In the genomic region with DNA sequence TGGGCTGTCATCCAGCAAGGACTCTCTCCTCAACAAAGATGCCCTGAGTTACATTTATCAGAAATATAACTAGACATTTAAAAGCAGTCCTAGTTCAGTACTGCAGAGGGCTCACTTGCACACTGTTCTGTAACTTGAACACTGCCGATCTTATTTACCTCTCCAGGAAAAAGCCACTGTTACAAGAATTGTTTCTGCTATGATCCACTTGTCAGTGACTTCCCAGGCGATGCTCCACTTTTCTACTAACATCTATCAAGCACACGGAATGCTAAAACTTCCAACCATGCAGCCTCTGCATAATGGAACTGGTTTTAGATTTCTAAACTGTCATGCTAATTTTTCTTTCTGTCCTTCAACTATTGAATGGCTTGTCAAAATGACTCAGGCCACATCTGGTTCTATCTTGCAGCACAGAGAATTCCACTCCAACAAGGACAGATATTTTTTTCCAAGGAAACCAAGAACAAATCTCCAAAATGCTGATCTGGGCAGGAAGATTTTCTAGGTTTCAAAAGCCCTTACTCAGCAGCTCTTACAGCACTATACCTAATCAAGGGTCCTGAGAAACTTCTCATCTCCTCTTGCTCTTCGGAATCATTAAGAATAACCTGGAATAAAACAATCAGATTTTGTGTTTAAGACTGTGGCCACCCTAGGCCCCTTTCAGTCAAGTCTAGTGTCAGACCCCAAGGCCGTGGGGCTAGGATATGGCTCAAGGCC, we compare ENCODE assay signal across 10 cellular contexts. TPM values are rescaled to one million over a fixed set of nuclear protein-coding genes. Genes with fewer than 3 reads are reported as not detected.
DNase-seq lines count a peak whose midpoint lies in the region; ATAC-seq and TF ChIP-seq lines count a peak whose summit lies in the region.
"Had no signal": no experiment of that assay in that cellular context is flagged by ENCODE, and none has a peak within 500 bp of the region (broad histone marks: within the 10 kb centered on the region; RNA-seq: fewer than 3 reads in every experiment).

No MANE protein-coding gene starts in this region.

- intact Hi-C loops in HCT116 (cut with micrococcal nuclease), result no loop called here
- intact Hi-C loops in thyroid gland (cut with DNase I), result no loop called here

- H3K4me2 ChIP-seq in HCT116 (ENCODE audit: low read length), result no peak overlapping the region

- no peaks in the 10 kb centered on the region for H4K20me1 ChIP-seq in HCT116 (ENCODE audit: insufficient read depth)

- H3K9me2 ChIP-seq in HCT116 (ENCODE audit: insufficient read depth), result no peaks in the 10 kb centered on the region

- RAD21 ChIA-PET in HCT116 (lab: Charles Lee; ENCODE audit: low non-redundant PET in 1 of 2, low total read pairs in 2 of 2, uncharacterized antibody in 2 of 2, unreplicated experiment in 2 of 2), result no interaction called here

- CTCF ChIA-PET in HCT116 (lab: Charles Lee), result no interaction called here

- BruUV-seq in HCT116 (replicated peaks; lab: Mats Ljungman, UMichigan), result no TSS peak

- H3K4me1 ChIP-seq in HCT116 (ENCODE audit: control insufficient read depth in 1 of 2, insufficient read depth in 2 of 2, low read length in 2 of 2), result no peaks in the 10 kb centered on the region
- H3K4me1 ChIP-seq in cardiac muscle cell (ENCODE audit: low read depth), result no peaks in the 10 kb centered on the region
- no peaks in the 10 kb centered on the region for H3K4me1 ChIP-seq in thyroid gland

- no peaks in the 10 kb centered on the region for H3K79me2 ChIP-seq in HCT116 (ENCODE audit: insufficient read depth, low read length)

- H3K4me3 ChIP-seq in HCT116 (replicated peaks in 1 of 2; ENCODE audit: low read depth in 1 of 2, low read length in 2 of 2), result no peak overlapping the region
- no peak overlapping the region for H3K4me3 ChIP-seq in cardiac muscle cell
- no peak overlapping the region for H3K4me3 ChIP-seq in thyroid gland (replicated peaks in 1 of 3)
- H3K4me3 ChIP-seq: SK-N-MC had no signal

- in situ Hi-C loops in SK-MEL-5 (cut with HindIII; ENCODE audit: low pct_unique_long_range_greater_than_20kb, low sequenced_read_pairs), result no loop called here

- H3K9me3 ChIP-seq in HCT116 (ENCODE audit: control insufficient read depth in 1 of 2, insufficient read depth in 1 of 2, low read depth in 1 of 2, low read length in 2 of 2) (no peaks in the 10 kb centered on the region), cardiac muscle cell (ENCODE audit: low read depth) (no peaks in the 10 kb centered on the region), thyroid gland (no peaks in the 10 kb centered on the region)

- no peak overlapping the region for H3K9ac ChIP-seq in HCT116 (ENCODE audit: low read length)

- no peak overlapping the region for H2AFZ ChIP-seq in HCT116 (ENCODE audit: low read depth, low read length, poor library complexity, severe bottlenecking)

- no peaks in the 10 kb centered on the region for H3K27me3 ChIP-seq in HCT116 (ENCODE audit: insufficient read depth, low read length)
- no peaks in the 10 kb centered on the region for H3K27me3 ChIP-seq in cardiac muscle cell
- H3K27me3 ChIP-seq in thyroid gland, result no peaks in the 10 kb centered on the region

- peak; percentile 12 to 40 (median 28); a peak in 4 of 6 replicates for TF ChIP-seq CTCF in HCT116 (IDR thresholded peaks at IDR 0.05 in 2 of 3, conservative IDR thresholded peaks at IDR 0.05 in 1 of 3; ENCODE audit: borderline replicate concordance in 1 of 3, insufficient read depth in 1 of 3, low read depth in 2 of 3, low read length in 2 of 3)
- TF ChIP-seq CTCF in cardiac muscle cell (IDR thresholded peaks at IDR 0.05; ENCODE audit: low read depth, low read length), result peak; percentile 40
- TF ChIP-seq CTCF in thyroid gland (IDR thresholded peaks at IDR 0.05), result peak in 2 of 6 experiments; percentile 10 to 16

- no peaks in the 10 kb centered on the region for H3K36me3 ChIP-seq in HCT116 (ENCODE audit: control insufficient read depth in 1 of 2, insufficient read depth in 2 of 2, low read length in 2 of 2)
- H3K36me3 ChIP-seq in cardiac muscle cell, result no peaks in the 10 kb centered on the region
- H3K36me3 ChIP-seq in thyroid gland, result peaks cover 3 to 15% of the 10 kb centered on the region in 2 donors

- peak; percentile 65 for TF ChIP-seq RAD21 in HCT116 (IDR thresholded peaks at IDR 0.05; ENCODE audit: low read depth)

- no peak for TF ChIP-seq POLR2A in HCT116 (IDR thresholded peaks at IDR 0.05; ENCODE audit: borderline replicate concordance, extremely low read depth, insufficient read depth, insufficient read length)
- TF ChIP-seq POLR2A in thyroid gland (IDR thresholded peaks at IDR 0.05), result no peak

- DNase-seq in A172 (ENCODE audit: low spot score) (peak; percentile 52), HCT116 (ENCODE audit: low read depth, low spot score) (no peak), SK-MEL-5 (ENCODE audit: low read depth, low spot score) (peak; percentile 61), cardiac muscle cell (ENCODE audit: low read depth in 1 of 2, low spot score in 1 of 2) (peak; percentile 44 to 45), thyroid gland (no peak)
- DNase-seq: DMS79 treated with DMSO at 0.1 percent for 48 hours had no signal

- ATAC-seq in HCT116 (peak; percentile 76), GM21576 (IDR thresholded peaks at IDR 0.05; ENCODE audit: unreplicated experiment) (no peak), GM19463 (IDR thresholded peaks at IDR 0.05; ENCODE audit: unreplicated experiment) (no peak), GM18511 (IDR thresholded peaks at IDR 0.05; ENCODE audit: unreplicated experiment) (no peak)

- WGBS in thyroid gland, 2 donors, result 61 to 63% methylated on average over 5 of the region's 5 CpGs

- POLR2A ChIA-PET in HCT116 (lab: Charles Lee), result no interaction called here

- no peak overlapping the region for H3K27ac ChIP-seq in HCT116 (ENCODE audit: low read depth, low read length)
- no peak overlapping the region for H3K27ac ChIP-seq in cardiac muscle cell
- H3K27ac ChIP-seq in thyroid gland, result no peak overlapping the region
- H3K27ac ChIP-seq: SK-N-MC had no signal

TF ChIP-seq in HCT116, 20 proteins besides CTCF, POLR2A, EP300 and RAD21 (continues in another document):
- TF ChIP-seq TCF7L2 (IDR thresholded peaks at IDR 0.05; ENCODE audit: borderline replicate concordance, extremely low read depth, insufficient read depth, insufficient read length), result no peak
- TF ChIP-seq EZH2phosphoT487 (IDR thresholded peaks at IDR 0.05; ENCODE audit: borderline replicate concordance), result no peak
- TF ChIP-seq, protein P1, sequence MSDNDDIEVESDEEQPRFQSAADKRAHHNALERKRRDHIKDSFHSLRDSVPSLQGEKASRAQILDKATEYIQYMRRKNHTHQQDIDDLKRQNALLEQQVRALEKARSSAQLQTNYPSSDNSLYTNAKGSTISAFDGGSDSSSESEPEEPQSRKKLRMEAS (IDR thresholded peaks at IDR 0.05), result no peak
- TF ChIP-seq SRF (IDR thresholded peaks at IDR 0.05; ENCODE audit: low read depth), result no peak
- no peak for TF ChIP-seq POLR2AphosphoS5 (IDR thresholded peaks at IDR 0.05; ENCODE audit: low read depth, low read length)
- TF ChIP-seq EGR1 (IDR thresholded peaks at IDR 0.05; ENCODE audit: low read depth), result no peak
- no peak for TF ChIP-seq ZBTB33 (IDR thresholded peaks at IDR 0.05; ENCODE audit: extremely low read depth, insufficient replicate concordance, low read length)
- no peak for TF ChIP-seq FOSL1 (IDR thresholded peaks at IDR 0.05; ENCODE audit: low read depth)
- TF ChIP-seq CEBPB (IDR thresholded peaks at IDR 0.05; ENCODE audit: low read depth), result no peak

RNA-seq across cellular contexts. Expression of gene SEC16B, which starts 9.9 kb away (rescaled TPM):
- 0.05 and 0.19 TPM in 2 replicates for total RNA-seq in A172 (2014; rRNA removed; shearing (Covaris generic))
- 1.2 TPM for total RNA-seq in HCT116 (2021; ENCODE audit: unreplicated experiment)
- 0.80 and 1.2 TPM in 2 replicates for polyA plus RNA-seq in HCT116 (2012)
- total RNA-seq in SK-MEL-5 (2014; rRNA removed; shearing (Covaris generic)), result 0.19 and 0.32 TPM in 2 replicates
- 0.77 and 1.0 TPM in 2 replicates for polyA plus RNA-seq in SK-MEL-5 (2015; cell fraction: cytosol; rRNA removed)
- 4.4 and 10.1 TPM in 2 replicates for polyA plus RNA-seq in SK-MEL-5 (2015; cell fraction: nucleus; rRNA removed)
- 0.35 and 0.63 TPM in 2 replicates for total RNA-seq in cardiac muscle cell
- 0.17 and 0.53 TPM in 2 replicates for polyA plus RNA-seq in cardiac muscle cell
- 10 to 100 TPM in 1 of 4 donors, 1 to 10 TPM in 3; 3.8 to 12.8 (median 6.2) TPM for total RNA-seq in thyroid gland

Comparison
In these comparisons a context has a peak if more than half of its experiments do, and no peak if none do; other contexts are left out.
1. DNase-seq: peak in A172 (single experiment), SK-MEL-5 (single experiment) and cardiac muscle cell (2 of 2); none in HCT116 (single experiment) and thyroid gland (0 of 2).